In genomic region chr4:24646777-24647460, GRCh38 we compare ENCODE assay signal across 25 cellular contexts.
"Had no signal": no experiment of that assay in that cellular context is flagged by ENCODE, and none has a peak within 500 bp of the region (broad histone marks: within the 10 kb centered on the region; RNA-seq: fewer than 3 reads in every experiment).

No MANE protein-coding gene starts in this region.

- H3K27ac Mint-ChIP-seq: activated CD4-positive, alpha-beta T cell treated with anti-CD3 and anti-CD28 coated beads, Interleukin-2, amount 10 ng/mL, durations not matched to agents 7 days and 5 days; activated CD8-positive, alpha-beta T cell treated with anti-CD3 and anti-CD28 coated beads for 36 hours; activated naive CD4-positive, alpha-beta T cell treated with anti-CD3 and anti-CD28 coated beads, Interleukin-2, amount 50 U/mL, for 72 hours; brain; dendritic cell treated with granulocyte-macrophage colony-stimulating factor and Interleukin-4, amounts not matched to agents 40 ng/mL and 50 ng/mL, for 4 days; mesothelial cell of epicardium; natural killer cell; stimulated activated naive B cell treated with anti-CD40 and anti-IgM and Interleukin-4, amounts not matched to agents 10 μg/mL and 1 μg/mL and 100 μg/mL, for 72 hours had no signal

- H3K4me1 Mint-ChIP-seq: activated CD4-positive, alpha-beta T cell treated with anti-CD3 and anti-CD28 coated beads, Interleukin-2, amount 10 ng/mL, durations not matched to agents 7 days and 5 days had no signal

- H3K9me3 Mint-ChIP-seq: activated CD4-positive, alpha-beta T cell treated with anti-CD3 and anti-CD28 coated beads, Interleukin-2, amount 10 ng/mL, durations not matched to agents 7 days and 5 days; activated CD8-positive, alpha-beta T cell treated with anti-CD3 and anti-CD28 coated beads for 36 hours; activated naive CD4-positive, alpha-beta T cell treated with anti-CD3 and anti-CD28 coated beads, Interleukin-2, amount 50 U/mL, for 72 hours; brain; dendritic cell treated with granulocyte-macrophage colony-stimulating factor and Interleukin-4, amounts not matched to agents 40 ng/mL and 50 ng/mL, for 4 days; mesothelial cell of epicardium; natural killer cell; stimulated activated naive B cell treated with anti-CD40 and anti-IgM and Interleukin-4, amounts not matched to agents 10 μg/mL and 1 μg/mL and 100 μg/mL, for 72 hours had no signal

- FAIRE-seq: frontal cortex had no signal

- DNase-seq: activated CD4-positive, alpha-beta T cell treated with anti-CD3 and anti-CD28 coated beads, Interleukin-2, amount 10 ng/mL, durations not matched to agents 7 days and 5 days; activated CD4-positive, CD25-positive, alpha-beta regulatory T cell treated with anti-CD3 and anti-CD28 coated beads, Interleukin-2, amount 50 U/mL, for 72 hours; activated CD8-positive, alpha-beta T cell treated with anti-CD3 and anti-CD28 coated beads for 36 hours; activated gamma-delta T cell treated with Interleukin-2 at 50 U/mL for 16 hours; aorta; caudate nucleus; effector CD8-positive, alpha-beta T cell; erythroblast; hippocampal formation; kidney glomerular epithelial cell; left ventricle myocardium inferior; natural killer cell; ovary; stimulated activated CD4-positive, alpha-beta T cell treated with anti-CD3 and anti-CD28 coated beads, Interleukin-2, amount 100 ng/mL, for 48 hours; stimulated activated CD8-positive, alpha-beta memory T cell treated with anti-CD3 and anti-CD28 coated beads, Interleukin-4, amount 100 ng/mL, for 48 hours; stimulated activated naive B cell treated with anti-CD40 and anti-IgM and Interleukin-4, amounts not matched to agents 10 μg/mL and 1 μg/mL and 100 μg/mL, for 72 hours; transverse colon; WERI-Rb-1 had no signal

- H3K9me3 ChIP-seq: left ventricle myocardium inferior, ovary, prostate gland, transverse colon, vagina had no signal

- H3K4me3 ChIP-seq: left ventricle myocardium inferior, ovary, prostate gland, transverse colon, vagina had no signal

- H3K27ac ChIP-seq: left ventricle myocardium inferior, ovary, transverse colon, vagina, WERI-Rb-1 had no signal

- H3K27me3 Mint-ChIP-seq: brain had no signal

- H3K36me3 Mint-ChIP-seq: activated naive CD4-positive, alpha-beta T cell treated with anti-CD3 and anti-CD28 coated beads, Interleukin-2, amount 50 U/mL, for 72 hours; brain; mesothelial cell of epicardium; natural killer cell; stimulated activated naive B cell treated with anti-CD40 and anti-IgM and Interleukin-4, amounts not matched to agents 10 μg/mL and 1 μg/mL and 100 μg/mL, for 72 hours had no signal

- ATAC-seq: activated CD8-positive, alpha-beta T cell treated with anti-CD3 and anti-CD28 coated beads for 36 hours; activated naive CD4-positive, alpha-beta T cell treated with anti-CD3 and anti-CD28 coated beads, Interleukin-2, amount 50 U/mL, for 72 hours; natural killer cell; stimulated activated naive B cell treated with anti-CD40 and anti-IgM and Interleukin-4, amounts not matched to agents 10 μg/mL and 1 μg/mL and 100 μg/mL, for 72 hours had no signal

- H3K4me1 ChIP-seq: prostate gland, vagina had no signal

- H3K4me3 Mint-ChIP-seq: activated CD4-positive, alpha-beta T cell treated with anti-CD3 and anti-CD28 coated beads, Interleukin-2, amount 10 ng/mL, durations not matched to agents 7 days and 5 days; activated CD8-positive, alpha-beta T cell treated with anti-CD3 and anti-CD28 coated beads for 36 hours; brain; dendritic cell treated with granulocyte-macrophage colony-stimulating factor and Interleukin-4, amounts not matched to agents 40 ng/mL and 50 ng/mL, for 4 days; mesothelial cell of epicardium; natural killer cell; stimulated activated naive B cell treated with anti-CD40 and anti-IgM and Interleukin-4, amounts not matched to agents 10 μg/mL and 1 μg/mL and 100 μg/mL, for 72 hours had no signal

- H3K27me3 ChIP-seq: ovary, transverse colon, vagina had no signal

- H3K36me3 ChIP-seq: left ventricle myocardium inferior, ovary, prostate gland, transverse colon, vagina, WERI-Rb-1 had no signal
